In genomic region chr18:45379903-45380302, GRCh38 we compare ENCODE assay signal across 17 cellular contexts.
A peak's percentile ranks its signal among the peaks of the same experiment; 100 is the strongest.
DNase-seq lines count a peak whose midpoint lies in the region; ATAC-seq and TF ChIP-seq lines count a peak whose summit lies in the region.
"Had no signal": no experiment of that assay in that cellular context is flagged by ENCODE, and none has a peak within 500 bp of the region (broad histone marks: within the 10 kb centered on the region; RNA-seq: fewer than 3 reads in every experiment).

No MANE protein-coding gene starts in this region.

- peak; percentile 54 for DNase-seq in mammary epithelial cell
- DNase-seq in MCF 10A (ENCODE audit: unreplicated experiment), result no peak
- peak; percentile 56 for DNase-seq in M059J (ENCODE audit: low read depth)
- no peak for DNase-seq in AG20443 (ENCODE audit: low spot score)
- DNase-seq in islet precursor cell, result no peak
- DNase-seq in NCI-H187 treated with DMSO at 0.1 percent for 48 hours (lab: John Stamatoyannopoulos, UW), result no peak
- DNase-seq in NCI-H1694 (lab: John Stamatoyannopoulos, UW), result no peak
- DNase-seq: ACHN, amniotic stem cell, dermis blood vessel endothelial cell, DMS 273 treated with DMSO at 0.1 percent for 48 hours, GOT3, NCI-H446, nucleus accumbens, spleen, upper lobe of right lung had no signal

- no peaks in the 10 kb centered on the region for H3K36me3 ChIP-seq in mammary epithelial cell (ENCODE audit: insufficient read depth, low read length)
- H3K36me3 ChIP-seq: spleen, upper lobe of right lung had no signal

- H4K20me1 ChIP-seq in mammary epithelial cell (ENCODE audit: insufficient read depth, low read length), result no peaks in the 10 kb centered on the region

- no peak overlapping the region for H3K9ac ChIP-seq in mammary epithelial cell (ENCODE audit: insufficient read depth, low read length)

- H3K36me3 Mint-ChIP-seq in MCF 10A (ENCODE audit: insufficient read depth, unreplicated experiment), result no peaks in the 10 kb centered on the region

- peaks cover 10% of the 10 kb centered on the region for H3K4me1 ChIP-seq in mammary epithelial cell (ENCODE audit: insufficient read depth, low read length)
- H3K4me1 ChIP-seq: upper lobe of right lung had no signal

- no peak overlapping the region for H3K4me2 ChIP-seq in mammary epithelial cell (ENCODE audit: insufficient read depth, low read depth, low read length)

- 80% methylated on average over 1 of the region's 1 CpG for WGBS in mammary epithelial cell (ENCODE audit: low coverage, missing lambda C conversion rate)

- dilution Hi-C loops in mammary epithelial cell (cut with HindIII; ENCODE audit: low sequenced_read_pairs), result no loop called here

- H3K27me3 ChIP-seq in mammary epithelial cell (ENCODE audit: insufficient read depth, low read length), result no peaks in the 10 kb centered on the region
- H3K27me3 ChIP-seq: upper lobe of right lung had no signal

- POLR2A ChIA-PET in MCF 10A (lab: Yijun Ruan, JAX), result no interaction called here

- no peaks in the 10 kb centered on the region for H3K9me3 Mint-ChIP-seq in MCF 10A (ENCODE audit: unreplicated experiment)

- CTCF ChIA-PET in mammary epithelial cell (lab: Charles Lee; ENCODE audit: low non-redundant PET) (no interaction called here), MCF 10A (lab: Yijun Ruan, JAX) (interaction anchor here (8.2 kb wide), 1 partner anchor 104 kb away, joined by 138 read pairs; no protein-coding TSS in a partner anchor)

- no peak overlapping the region for H3K27ac ChIP-seq in mammary epithelial cell (ENCODE audit: insufficient read depth, low read depth, low read length)
- H3K27ac ChIP-seq: spleen, upper lobe of right lung had no signal

- ATAC-seq in HG02852 (IDR thresholded peaks at IDR 0.05; ENCODE audit: unreplicated experiment), result peak; percentile 89
- ATAC-seq: upper lobe of right lung had no signal

- no peaks in the 10 kb centered on the region for H3K9me3 ChIP-seq in mammary epithelial cell (replicated peaks; ENCODE audit: insufficient read depth, low read length)
- H3K9me3 ChIP-seq: spleen, upper lobe of right lung had no signal

- H3K4me1 Mint-ChIP-seq in MCF 10A (ENCODE audit: insufficient read depth, unreplicated experiment), result peaks cover 13% of the 10 kb centered on the region

- no peak overlapping the region for H3K4me3 ChIP-seq in mammary epithelial cell (replicated peaks in 1 of 3; ENCODE audit: insufficient read depth in 1 of 3, low read depth in 2 of 3, low read length in 3 of 3)
- H3K4me3 ChIP-seq: spleen, upper lobe of right lung had no signal

- no peak overlapping the region for H3K27ac Mint-ChIP-seq in MCF 10A (ENCODE audit: low read depth, unreplicated experiment)

- H3K79me2 ChIP-seq in mammary epithelial cell (ENCODE audit: insufficient read depth, low read length), result no peaks in the 10 kb centered on the region

- H3K27me3 Mint-ChIP-seq in MCF 10A (ENCODE audit: insufficient read depth, unreplicated experiment), result peaks cover 19% of the 10 kb centered on the region

- H3K4me3 Mint-ChIP-seq in MCF 10A (ENCODE audit: unreplicated experiment), result no peak overlapping the region

- intact Hi-C loops in mammary epithelial cell (cut with micrococcal nuclease) (loop anchor here (5.0 to 10.0 kb wide), 2 partner anchors 368 to 1755 kb away; no protein-coding TSS in a partner anchor), MCF 10A (cut with micrococcal nuclease) (loop anchor here (5.0 to 10.0 kb wide), 5 partner anchors 165 to 1765 kb away; no protein-coding TSS in a partner anchor)

- TF ChIP-seq CTCF in mammary epithelial cell (conservative IDR thresholded peaks at IDR 0.05 in 1 of 2, IDR thresholded peaks at IDR 0.05 in 1 of 2; ENCODE audit: extremely low read depth in 1 of 2, insufficient read depth in 1 of 2, low read depth in 1 of 2, low read length in 2 of 2) (no peak), MCF 10A (IDR thresholded peaks at IDR 0.05; ENCODE audit: unreplicated experiment) (no peak)

- in situ Hi-C loops in mammary epithelial cell (cut with MboI; ENCODE audit: low sequenced_read_pairs in 2 of 2), result loop anchor here in 1 of 2 donors (5.0 kb wide), 1 partner anchor 103 kb away; no protein-coding TSS in a partner anchor

- H2AFZ ChIP-seq in mammary epithelial cell (ENCODE audit: low read depth, low read length), result no peak overlapping the region

- BruUV-seq in mammary epithelial cell (replicated peaks; lab: Mats Ljungman, UMichigan) (no TSS peak), MCF 10A (replicated peaks; lab: Mats Ljungman, UMichigan) (no TSS peak)

Comparison
In these comparisons a context has a peak if more than half of its experiments do, and no peak if none do; other contexts are left out.
1. DNase-seq: peak in mammary epithelial cell (single experiment) and M059J (single experiment); none in MCF 10A (single experiment), AG20443 (single experiment), islet precursor cell (single experiment), NCI-H187 treated with DMSO at 0.1 percent for 48 hours (single experiment) and NCI-H1694 (single experiment).